ENCODE assay signal across 11 cellular contexts in the genomic region with DNA sequence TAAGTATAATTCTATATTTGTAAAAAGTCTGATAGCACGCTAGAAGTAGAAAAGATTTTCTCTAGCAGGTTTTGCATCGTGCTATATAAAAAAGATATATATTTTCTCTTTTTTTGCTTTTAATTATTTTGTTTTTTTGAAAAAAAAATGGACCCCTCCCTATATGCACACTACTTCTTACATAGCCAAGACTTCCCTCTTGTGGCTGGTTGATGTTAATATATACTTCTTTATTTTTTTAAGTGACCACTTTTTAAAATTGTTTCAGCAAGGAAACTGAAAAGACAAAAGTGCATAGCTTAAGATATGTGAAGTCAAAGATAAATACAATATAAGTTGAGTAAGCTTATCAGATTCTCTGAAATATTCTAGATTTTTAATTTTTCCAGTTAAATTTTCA.
DNase-seq lines count a peak whose midpoint lies in the region; ATAC-seq and TF ChIP-seq lines count a peak whose summit lies in the region.
"Had no signal": no experiment of that assay in that cellular context is flagged by ENCODE, and none has a peak within 500 bp of the region (broad histone marks: within the 10 kb centered on the region; RNA-seq: fewer than 3 reads in every experiment).

No MANE protein-coding gene starts in this region.

- H3K27me3 Mint-ChIP-seq in glutamatergic neuron (ENCODE audit: unreplicated experiment) = no peaks in the 10 kb centered on the region

- H3K9me3 Mint-ChIP-seq in glutamatergic neuron (ENCODE audit: unreplicated experiment) = no peaks in the 10 kb centered on the region

- TF ChIP-seq CTCF in glutamatergic neuron (IDR thresholded peaks at IDR 0.05; ENCODE audit: partially characterized antibody, unreplicated experiment) = peak; percentile 60

- H3K4me1 Mint-ChIP-seq in glutamatergic neuron (ENCODE audit: low read depth, unreplicated experiment) = peaks cover 2% of the 10 kb centered on the region

- no peak overlapping the region for H3K4me3 Mint-ChIP-seq in glutamatergic neuron (ENCODE audit: unreplicated experiment)

- DNase-seq in DMS114 treated with DMSO at 0.1 percent for 48 hours (lab: John Stamatoyannopoulos, UW; ENCODE audit: unreplicated experiment) (peak; percentile 10), RKO (ENCODE audit: low spot score) (peak; percentile 61), glutamatergic neuron (no peak), HK-2 (ENCODE audit: unreplicated experiment) (no peak), AG08395 (ENCODE audit: low spot score) (no peak)
- no peak for DNase-seq in stimulated activated CD4-positive, alpha-beta T cell treated with anti-CD3 and anti-CD28 coated beads, Interleukin-12 subunit alpha, Interleukin-12 subunit beta, amount 100 ng/mL, for 4 hours
- DNase-seq: activated CD8-positive, alpha-beta memory T cell treated with anti-CD3 and anti-CD28 coated beads, Interleukin-2, amount 50 U/mL, for 4 hours; dorsolateral prefrontal cortex; mammary epithelial cell had no signal

- no peak overlapping the region for H3K27ac Mint-ChIP-seq in glutamatergic neuron (ENCODE audit: unreplicated experiment)

- no peaks in the 10 kb centered on the region for H3K36me3 Mint-ChIP-seq in glutamatergic neuron (ENCODE audit: unreplicated experiment)

- peak; percentile 42 for ATAC-seq in HG02852 (IDR thresholded peaks at IDR 0.05; ENCODE audit: unreplicated experiment)
- no peak for ATAC-seq in GM21515 (IDR thresholded peaks at IDR 0.05; ENCODE audit: unreplicated experiment)

Comparison
In these comparisons a context has a peak if more than half of its experiments do, and no peak if none do; other contexts are left out.
1. DNase-seq: peak in DMS114 treated with DMSO at 0.1 percent for 48 hours (single experiment) and RKO (single experiment); none in glutamatergic neuron (single experiment), stimulated activated CD4-positive, alpha-beta T cell treated with anti-CD3 and anti-CD28 coated beads, Interleukin-12 subunit alpha, Interleukin-12 subunit beta, amount 100 ng/mL, for 4 hours (single experiment), HK-2 (single experiment) and AG08395 (single experiment).